Comparison of ENCODE assay signal across 25 cellular contexts in genomic region chr2:107582487-107582886, GRCh38.
"Had no signal": no experiment of that assay in that cellular context is flagged by ENCODE, and none has a peak within 500 bp of the region (broad histone marks: within the 10 kb centered on the region; RNA-seq: fewer than 3 reads in every experiment).

No MANE protein-coding gene starts in this region.

- H3K4me1 ChIP-seq: left ventricle myocardium inferior, pancreas, prostate gland, spleen, tibial nerve, upper lobe of left lung, vagina had no signal

- DNase-seq: hypothalamus; immature natural killer cell; kidney; left ventricle myocardium inferior; midbrain; mucosa of descending colon; naive thymus-derived CD4-positive, alpha-beta T cell; nucleus accumbens; pancreas; posterior cingulate gyrus; retina; right cardiac atrium; small intestine; spleen; stimulated activated CD4-positive, alpha-beta T cell treated with anti-CD3 and anti-CD28 coated beads, Interleukin-4, amount 100 ng/mL, for 24 hours; stimulated activated naive CD4-positive, alpha-beta T cell; upper lobe of left lung had no signal

- H3K9me3 ChIP-seq: left ventricle myocardium inferior, mucosa of descending colon, pancreas, prostate gland, spleen, tibial nerve, upper lobe of left lung, vagina had no signal

- H3K4me3 ChIP-seq: left ventricle myocardium inferior, lung, mucosa of descending colon, pancreas, prostate gland, spleen, tibial nerve, upper lobe of left lung, vagina had no signal

- H3K27me3 ChIP-seq: spleen, tibial nerve, upper lobe of left lung, vagina had no signal

- FAIRE-seq: islet of Langerhans, kidney, pancreas, small intestine had no signal

- ATAC-seq: mucosa of descending colon; naive thymus-derived CD4-positive, alpha-beta T cell; natural killer cell treated with Interleukin-12 subunit alpha and Interleukin-12 subunit beta and Interleukin-15 and Interleukin-18, amount 100 ng/mL, for 72 hours; pancreas; right cardiac atrium; sciatic nerve; stimulated activated effector memory CD8-positive, alpha-beta T cell treated with anti-CD3 and anti-CD28 coated beads, Interleukin-12 subunit alpha, Interleukin-12 subunit beta, amount 100 ng/mL, for 72 hours had no signal

- H3K36me3 ChIP-seq: left ventricle myocardium inferior, pancreas, prostate gland, spleen, tibial nerve, upper lobe of left lung, vagina had no signal

- H3K27ac ChIP-seq: left ventricle myocardium inferior, pancreas, prostate gland, spleen, tibial nerve, upper lobe of left lung, vagina had no signal
